ENCODE assay signal across 21 cellular contexts in the genomic region with DNA sequence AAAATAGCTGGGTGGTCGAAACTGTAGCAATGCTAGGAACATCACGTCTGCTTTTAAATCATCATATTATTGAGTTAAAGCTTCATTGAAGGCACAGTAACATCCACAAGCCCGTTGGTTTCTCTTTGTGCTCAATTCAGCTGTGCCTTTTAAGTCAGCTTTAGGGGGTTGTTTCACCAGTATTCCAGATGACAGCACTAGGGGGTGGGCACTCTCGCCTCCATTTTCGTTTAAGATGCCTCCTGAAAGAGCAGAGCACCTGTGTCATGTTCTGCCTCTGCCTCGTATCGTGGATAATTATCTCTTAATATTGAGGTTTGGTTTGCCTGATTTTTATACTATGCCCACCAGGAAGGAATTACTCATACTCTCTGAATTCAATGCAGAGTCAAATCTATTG.
"Had no signal": no experiment of that assay in that cellular context is flagged by ENCODE, and none has a peak within 500 bp of the region (broad histone marks: within the 10 kb centered on the region; RNA-seq: fewer than 3 reads in every experiment).

No MANE protein-coding gene starts in this region.

- H3K4me3 ChIP-seq: smooth muscle cell, testis had no signal

- ATAC-seq: activated naive CD8-positive, alpha-beta T cell treated with anti-CD3 and anti-CD28 coated beads, Interleukin-2, amount 50 U/mL, for 24 hours; activated T-cell treated with anti-CD3 and anti-CD28 coated beads, Interleukin-2, amount 50 U/mL, for 72 hours; left cardiac atrium; stimulated activated naive B cell treated with anti-CD40 and anti-IgM and Interleukin-4, amounts not matched to agents 10 μg/mL and 1 μg/mL and 100 μg/mL, for 72 hours had no signal

- DNase-seq: activated CD4-positive, alpha-beta memory T cell treated with anti-CD3 and anti-CD28 coated beads for 36 hours; activated CD4-positive, alpha-beta T cell treated with anti-CD3 and anti-CD28 coated beads for 48 hours; activated effector memory CD4-positive, alpha-beta T cell treated with Interleukin-2 at 50 U/mL for 16 hours; activated naive CD4-positive, alpha-beta T cell treated with anti-CD3 and anti-CD28 coated beads, Interleukin-2, amount 10 ng/mL, durations not matched to agents 7 days and 5 days; activated naive CD8-positive, alpha-beta T cell treated with anti-CD3 and anti-CD28 coated beads, Interleukin-2, amount 50 U/mL, for 24 hours; activated T-cell treated with anti-CD3 and anti-CD28 coated beads, Interleukin-2, amount 50 U/mL, for 72 hours; cerebellar nuclear complex; foreskin fibroblast; islet precursor cell; left cardiac atrium; nephron progenitor cell; nucleus accumbens; retina; sigmoid colon; stimulated activated CD4-positive, alpha-beta T cell treated with anti-CD3 and anti-CD28 coated beads, Interleukin-15, amount 100 ng/mL, for 24 hours; stimulated activated CD4-positive, alpha-beta T cell treated with anti-CD3 and anti-CD28 coated beads, Interleukin-2, amount 100 ng/mL, for 48 hours; stimulated activated CD8-positive, alpha-beta memory T cell treated with anti-CD3 and anti-CD28 coated beads, Interleukin-4, amount 100 ng/mL, for 48 hours; stimulated activated naive B cell treated with anti-CD40 and anti-IgM and Interleukin-4, amounts not matched to agents 10 μg/mL and 1 μg/mL and 100 μg/mL, for 72 hours; testis had no signal

- H3K36me3 ChIP-seq: sigmoid colon had no signal

- H3K4me2 ChIP-seq: smooth muscle cell had no signal

- H3K4me1 ChIP-seq: testis had no signal

- H3K27me3 ChIP-seq: sigmoid colon, testis had no signal

- H3K27ac ChIP-seq: epithelial cell of prostate, testis had no signal

- H3K9me3 ChIP-seq: sigmoid colon, testis had no signal
